Comparison of ENCODE assay signal across 16 cellular contexts in the genomic region with DNA sequence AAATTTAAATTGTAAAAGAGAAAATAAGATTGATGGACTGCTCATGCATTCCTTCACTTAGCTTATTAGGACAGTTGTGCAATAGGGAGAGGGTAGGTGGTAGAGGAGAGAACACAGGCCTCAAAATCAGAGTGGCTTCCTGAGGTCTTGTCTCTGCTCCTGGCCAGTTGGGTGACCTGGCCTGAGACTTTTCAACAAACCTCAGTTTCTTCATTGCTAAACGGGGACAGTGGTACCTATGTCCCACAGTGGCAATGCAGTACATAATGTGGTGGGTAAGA. TPM values are rescaled to one million over a fixed set of nuclear protein-coding genes. Genes with fewer than 3 reads are reported as not detected.
A peak's percentile ranks its signal among the peaks of the same experiment; 100 is the strongest.
DNase-seq lines count a peak whose midpoint lies in the region; ATAC-seq, FAIRE-seq and TF ChIP-seq lines count a peak whose summit lies in the region.
"Had no signal": no experiment of that assay in that cellular context is flagged by ENCODE, and none has a peak within 500 bp of the region (broad histone marks: within the 10 kb centered on the region; RNA-seq: fewer than 3 reads in every experiment).

No MANE protein-coding gene starts in this region.

- H3K4me1 ChIP-seq in sigmoid colon (peaks cover 0 to 44% (median 41%) of the 10 kb centered on the region in 4 donors), SJCRH30 (peaks cover 24% of the 10 kb centered on the region)

- H3K4me3 ChIP-seq in AG10803 (ENCODE audit: low read length) (peak overlapping the region; percentile 26), fibroblast of the aortic adventitia (ENCODE audit: low read depth, low read length) (peak overlapping the region; percentile 55), sigmoid colon (no peak overlapping the region), SJCRH30 (no peak overlapping the region)
- H3K4me3 ChIP-seq: BLaER1 had no signal

- peaks cover 43% of the 10 kb centered on the region for H3K4me1 Mint-ChIP-seq in T-helper 17 cell

- no peaks in the 10 kb centered on the region for H3K27me3 ChIP-seq in sigmoid colon
- H3K27me3 ChIP-seq in SJCRH30, result no peaks in the 10 kb centered on the region
- H3K27me3 ChIP-seq: BLaER1, foreskin keratinocyte had no signal

- intact Hi-C loops in sigmoid colon (cut with DNase I), result no loop called here

- TF ChIP-seq POLR2A in sigmoid colon (IDR thresholded peaks at IDR 0.05), result no peak

- TF ChIP-seq EP300 in sigmoid colon (IDR thresholded peaks at IDR 0.05), result no peak

- WGBS in sigmoid colon, 2 donors, result 77 to 85% methylated on average over 1 of the region's 1 CpG

- H3K36me3 Mint-ChIP-seq in T-helper 17 cell (ENCODE audit: low read depth), result peaks cover 2% of the 10 kb centered on the region

- H3K27ac Mint-ChIP-seq in T-helper 17 cell, result peak overlapping the region; percentile 98
- H3K27ac Mint-ChIP-seq: activated CD8-positive, alpha-beta T cell treated with anti-CD3 and anti-CD28 coated beads, Interleukin-2, amount 10 ng/mL, durations not matched to agents 7 days and 5 days had no signal

- H3K27ac ChIP-seq in sigmoid colon, result peak overlapping the region; percentile 14 to 60 (median 48)
- H3K27ac ChIP-seq in SJCRH30, result no peak overlapping the region
- H3K27ac ChIP-seq: BLaER1, foreskin keratinocyte had no signal

- DNase-seq in AG10803 (ENCODE audit: low read depth) (no peak), T-helper 17 cell (no peak), fibroblast of the aortic adventitia (ENCODE audit: low read depth) (no peak), sigmoid colon (no peak), urothelium cell line (ENCODE audit: low spot score) (no peak), SJCRH30 (no peak)
- DNase-seq: activated CD8-positive, alpha-beta T cell treated with anti-CD3 and anti-CD28 coated beads, Interleukin-2, amount 10 ng/mL, durations not matched to agents 7 days and 5 days; central memory CD4-positive, alpha-beta T cell; NCI-H1092 treated with DMSO at 0.1 percent for 48 hours; stimulated activated CD4-positive, alpha-beta T cell treated with anti-CD3 and anti-CD28 coated beads, Interleukin-1b, Interleukin-23, amount 100 ng/mL, for 48 hours had no signal

- TF ChIP-seq CTCF in AG10803 (conservative IDR thresholded peaks at IDR 0.05; ENCODE audit: low read length), result no peak
- TF ChIP-seq CTCF in fibroblast of the aortic adventitia (IDR thresholded peaks at IDR 0.05; ENCODE audit: insufficient read depth, low read length), result no peak
- TF ChIP-seq CTCF in sigmoid colon (IDR thresholded peaks at IDR 0.05), result no peak

- H3K27me3 Mint-ChIP-seq in T-helper 17 cell, result no peaks in the 10 kb centered on the region

- ATAC-seq in T-helper 17 cell (no peak), HG03139 (IDR thresholded peaks at IDR 0.05; ENCODE audit: unreplicated experiment) (no peak), GM18868 (IDR thresholded peaks at IDR 0.05; ENCODE audit: unreplicated experiment) (no peak)
- ATAC-seq: activated CD8-positive, alpha-beta T cell treated with anti-CD3 and anti-CD28 coated beads, Interleukin-2, amount 10 ng/mL, durations not matched to agents 7 days and 5 days; foreskin keratinocyte had no signal

- H3K4me3 Mint-ChIP-seq in T-helper 17 cell, result no peak overlapping the region
- H3K4me3 Mint-ChIP-seq: activated CD8-positive, alpha-beta T cell treated with anti-CD3 and anti-CD28 coated beads, Interleukin-2, amount 10 ng/mL, durations not matched to agents 7 days and 5 days had no signal

- FAIRE-seq in urothelium cell line (lab: Jason Lieb, UNC), result no peak
- FAIRE-seq: kidney had no signal

- H3K9me3 ChIP-seq in T-helper 17 cell (ENCODE audit: control insufficient read depth, low read length, poor library complexity, severe bottlenecking) (no peaks in the 10 kb centered on the region), sigmoid colon (no peaks in the 10 kb centered on the region), SJCRH30 (replicated peaks) (no peaks in the 10 kb centered on the region)
- H3K9me3 ChIP-seq: BLaER1 had no signal

- no peaks in the 10 kb centered on the region for H3K36me3 ChIP-seq in sigmoid colon
- no peaks in the 10 kb centered on the region for H3K36me3 ChIP-seq in SJCRH30

RNA-seq across cellular contexts. Expression of a gene that starts 2.6 kb away (rescaled TPM):
- total RNA-seq in T-helper 17 cell (10 to 100 TPM; 25.5 to 28.6 TPM), fibroblast of the aortic adventitia (ENCODE audit: low replicate concordance) (32.1 and 118 TPM in 2 replicates), sigmoid colon (10 to 100 TPM; 18.5 to 27.4 (median 25.0) TPM)
- polyA plus RNA-seq in sigmoid colon, result 10 to 100 TPM in 1 of 3 donors, 1 to 10 TPM in 2; 1.6 to 10.1 (median 4.8) TPM
- total RNA-seq in SJCRH30 (2014; rRNA removed; shearing (Covaris generic)), result 5.9 and 7.6 TPM in 2 replicates

RNA-seq across cellular contexts. Expression of a gene that starts 4.4 kb away (rescaled TPM):
- total RNA-seq in T-helper 17 cell (10 to 100 TPM; 28.4 to 29.3 TPM), fibroblast of the aortic adventitia (ENCODE audit: low replicate concordance) (32.4 and 43.9 TPM in 2 replicates), sigmoid colon (10 to 100 TPM; 16.1 to 29.9 (median 19.4) TPM)
- 10 to 100 TPM; 16.2 to 29.4 (median 19.7) TPM for polyA plus RNA-seq in sigmoid colon
- 35.2 and 41.2 TPM in 2 replicates for total RNA-seq in SJCRH30 (2014; rRNA removed; shearing (Covaris generic))

RNA-seq across cellular contexts. Expression of a gene that starts 10.6 kb away (rescaled TPM):
- total RNA-seq in T-helper 17 cell (not detected), fibroblast of the aortic adventitia (ENCODE audit: low replicate concordance) (not detected in 2 replicates), sigmoid colon (not detected)
- polyA plus RNA-seq in sigmoid colon, result not detected
- 0.43 TPM in 1 of 2 replicates, not detected in the other for total RNA-seq in SJCRH30 (2014; rRNA removed; shearing (Covaris generic))
- total RNA-seq: activated CD8-positive, alpha-beta T cell treated with anti-CD3 and anti-CD28 coated beads, Interleukin-2, amount 10 ng/mL, durations not matched to agents 7 days and 5 days; foreskin keratinocyte; HT1080; kidney had no signal

RNA-seq across cellular contexts. Expression of a gene that starts 44.8 kb away (rescaled TPM):
- 1,000 to 10,000 TPM; 1,028 to 1,089 TPM for total RNA-seq in T-helper 17 cell
- total RNA-seq in fibroblast of the aortic adventitia (ENCODE audit: low replicate concordance), result 165 and 233 TPM in 2 replicates
- total RNA-seq in sigmoid colon, result 100 to 1,000 TPM; 397 to 661 (median 417) TPM
- polyA plus RNA-seq in sigmoid colon, result 100 to 1,000 TPM; 333 to 455 (median 401) TPM
- 246 and 250 TPM in 2 replicates for total RNA-seq in SJCRH30 (2014; rRNA removed; shearing (Covaris generic))

RNA-seq across cellular contexts. Expression of a gene that starts 55.2 kb away (rescaled TPM):
- total RNA-seq in T-helper 17 cell (100 to 1,000 TPM; 168 to 188 TPM), fibroblast of the aortic adventitia (ENCODE audit: low replicate concordance) (59.5 and 60.0 TPM in 2 replicates), sigmoid colon (10 to 100 TPM; 46.7 to 68.1 (median 55.1) TPM)
- 100 to 1,000 TPM; 521 to 955 (median 870) TPM for polyA plus RNA-seq in sigmoid colon
- total RNA-seq in SJCRH30 (2014; rRNA removed; shearing (Covaris generic)), result 54.5 and 59.5 TPM in 2 replicates

Comparison
In these comparisons a context has a peak if more than half of its experiments do, and no peak if none do; other contexts are left out.
1. H3K4me3 ChIP-seq: peak in AG10803 (single experiment) and fibroblast of the aortic adventitia (single experiment); none in sigmoid colon (0 of 4) and SJCRH30 (single experiment).